ENCODE assay signal across 8 cellular contexts in the genomic region with DNA sequence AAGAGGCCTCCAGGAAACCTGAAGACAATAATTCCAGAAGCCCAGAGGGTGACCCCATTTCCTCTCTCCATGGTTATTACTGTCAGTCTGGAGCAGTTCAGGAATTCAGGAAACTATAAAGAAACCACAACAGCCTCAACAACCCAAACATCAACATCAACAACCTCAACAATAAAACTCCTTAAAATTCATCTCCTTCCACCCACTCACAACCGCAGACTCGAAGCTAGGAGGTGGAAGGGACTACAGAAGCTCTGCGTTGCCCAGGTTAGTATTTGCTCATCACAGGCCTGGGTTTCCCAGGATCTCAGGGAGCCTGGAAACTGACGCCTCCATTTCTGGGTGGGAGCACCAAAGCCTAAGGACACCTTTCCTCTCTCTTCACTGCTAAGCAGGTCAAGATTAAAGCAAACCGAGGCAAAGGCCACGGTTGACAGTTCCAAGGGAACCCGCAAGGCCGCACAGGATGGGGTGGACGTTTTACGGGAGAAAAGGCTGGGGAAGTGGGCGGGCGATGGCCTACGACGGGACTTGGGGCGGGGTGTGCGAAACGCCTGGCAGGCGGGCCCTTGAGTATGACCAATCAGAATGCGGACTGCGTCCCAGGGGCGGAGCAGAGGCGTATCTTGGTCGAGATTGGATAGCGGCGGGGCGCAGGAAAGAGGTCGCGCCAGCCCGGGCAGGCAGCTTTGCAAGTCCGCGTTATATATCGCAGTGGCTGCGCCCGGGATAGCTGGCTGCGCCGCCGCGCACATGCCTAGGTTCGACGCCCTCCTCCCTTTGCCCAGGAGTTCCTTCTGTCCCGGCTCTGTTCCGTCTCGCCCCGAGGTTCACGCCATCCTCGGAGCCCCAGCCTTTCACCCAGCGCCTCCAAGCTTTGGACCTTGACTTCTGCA.
DNase-seq lines count a peak whose midpoint lies in the region; ATAC-seq and TF ChIP-seq lines count a peak whose summit lies in the region.

Gene ELOVL3, plus strand, starts transcription at position 654 of the 896 bp plus-strand sequence. CDS start 250 bp downstream, outside the sequence.

- peaks cover 6% of the 10 kb centered on the region for H3K27me3 ChIP-seq in layer of hippocampus (ENCODE audit: control insufficient read depth, insufficient read depth, low read length)

- no peak for TF ChIP-seq CTCF in GM13976 (IDR thresholded peaks at IDR 0.05; ENCODE audit: borderline replicate concordance, control extremely low read depth, extremely low read depth, insufficient read depth, missing control alignments)

- H3K27ac ChIP-seq in cingulate gyrus (ENCODE audit: low read depth, low read length) = peak within 1 kb of the TSS; percentile 62
- H3K27ac ChIP-seq in layer of hippocampus (ENCODE audit: low read depth, low read length) = peak within 1 kb of the TSS; percentile 39

- in situ Hi-C loops in GM13976 (cut with MboI; ENCODE audit: low sequenced_read_pairs, unreplicated experiment) = loop anchor here (10.0 to 25.0 kb wide), 2 partner anchors 61 to 361 kb away; no protein-coding TSS in a partner anchor

- peak; percentile 78 for ATAC-seq in HG02884 (IDR thresholded peaks at IDR 0.05; ENCODE audit: unreplicated experiment)

- DNase-seq in GM13976 (ENCODE audit: low spot score) = peak; percentile 96
- peak; percentile 19 for DNase-seq in NCI-H2081 treated with DMSO at 0.1 percent for 48 hours (lab: John Stamatoyannopoulos, UW)
- peak; percentile 92 for DNase-seq in activated CD4-positive, alpha-beta T cell treated with anti-CD3 and anti-CD28 coated beads for 48 hours
- peak; percentile 82 to 86 for DNase-seq in stimulated activated CD4-positive, alpha-beta T cell treated with anti-CD3 and anti-CD28 coated beads, Interleukin-15, amount 100 ng/mL, for 48 hours (ENCODE audit: low read depth in 2 of 2)
- no peak for DNase-seq in SW 1271 (lab: John Stamatoyannopoulos, UW)

Comparison
In these comparisons a context has a peak if more than half of its experiments do, and no peak if none do; other contexts are left out.
1. DNase-seq: peak in GM13976 (single experiment), NCI-H2081 treated with DMSO at 0.1 percent for 48 hours (single experiment), activated CD4-positive, alpha-beta T cell treated with anti-CD3 and anti-CD28 coated beads for 48 hours (single experiment) and stimulated activated CD4-positive, alpha-beta T cell treated with anti-CD3 and anti-CD28 coated beads, Interleukin-15, amount 100 ng/mL, for 48 hours (2 of 2); none in SW 1271 (0 of 2).